8 cellular contexts compared by ENCODE assay signal in the genomic region with DNA sequence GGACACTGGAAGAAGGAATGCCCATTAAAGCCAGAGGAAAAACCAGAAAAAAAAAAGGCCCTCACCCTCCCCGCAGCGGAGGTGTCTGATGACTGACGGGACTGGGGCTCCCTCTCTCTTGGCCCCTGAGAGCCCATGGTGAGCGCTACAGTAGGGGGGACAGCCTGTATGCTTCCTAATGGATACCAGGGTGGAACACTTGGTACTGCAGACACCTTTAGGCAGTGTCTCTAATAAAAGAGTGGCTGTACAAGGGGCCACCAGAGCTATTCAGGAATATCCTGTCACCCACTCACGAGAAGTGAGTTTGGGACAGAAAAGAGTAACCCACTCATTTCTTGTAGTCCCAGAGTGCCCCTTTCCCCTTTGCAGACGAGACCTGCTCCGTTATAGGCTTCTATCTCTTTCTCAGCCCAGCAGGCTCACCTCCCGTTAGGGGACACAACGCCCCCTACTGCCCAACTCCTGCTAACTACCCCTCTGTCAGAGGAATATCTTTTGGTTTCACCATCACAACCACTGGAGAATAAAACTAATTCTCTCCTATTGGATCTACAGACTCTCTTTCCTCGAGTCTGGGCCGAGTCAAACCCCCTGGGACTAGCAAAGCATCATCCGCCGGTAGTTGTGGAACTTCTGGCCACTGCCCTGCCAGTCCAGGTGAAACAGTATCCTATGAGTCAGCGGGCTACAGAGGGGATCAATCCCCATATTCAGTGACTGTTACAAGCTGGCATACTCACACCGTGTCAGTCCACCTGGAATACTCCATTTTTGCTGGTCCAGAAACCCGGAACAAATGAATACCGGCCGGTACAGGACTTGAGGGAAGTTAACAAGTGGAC. TPM values are rescaled to one million over a fixed set of nuclear protein-coding genes. Genes with fewer than 3 reads are reported as not detected.
DNase-seq lines count a peak whose midpoint lies in the region; ATAC-seq lines count a peak whose summit lies in the region.

No MANE protein-coding gene starts in this region.

- no peaks in the 10 kb centered on the region for H3K4me1 Mint-ChIP-seq in activated naive CD4-positive, alpha-beta T cell treated with anti-CD3 and anti-CD28 coated beads, Interleukin-2, amount 10 ng/mL, durations not matched to agents 7 days and 5 days

- no peaks in the 10 kb centered on the region for H3K9me3 Mint-ChIP-seq in activated naive CD4-positive, alpha-beta T cell treated with anti-CD3 and anti-CD28 coated beads, Interleukin-2, amount 10 ng/mL, durations not matched to agents 7 days and 5 days

- no peaks in the 10 kb centered on the region for H3K27me3 ChIP-seq in right cardiac atrium (ENCODE audit: control insufficient read depth, insufficient read depth)

- no peaks in the 10 kb centered on the region for H3K4me1 ChIP-seq in right cardiac atrium (ENCODE audit: control insufficient read depth, insufficient read depth, low read length)

- H3K9me3 ChIP-seq in SK-N-MC (ENCODE audit: low read depth, low read length) (no peaks in the 10 kb centered on the region), right cardiac atrium (ENCODE audit: control insufficient read depth, low read length) (no peaks in the 10 kb centered on the region)

- CTCF ChIA-PET in activated naive CD4-positive, alpha-beta T cell treated with anti-CD3 and anti-CD28 coated beads, Interleukin-2, amount 10 ng/mL, durations not matched to agents 7 days and 5 days (lab: Charles Lee), result interaction anchor here (1.2 to 2.9 kb wide), 3 partner anchors 62 to 839 kb away, joined by 4 to 9 read pairs (median 5); a partner anchor contains a TSS

- no peak overlapping the region for H3K27ac Mint-ChIP-seq in activated naive CD4-positive, alpha-beta T cell treated with anti-CD3 and anti-CD28 coated beads, Interleukin-2, amount 10 ng/mL, durations not matched to agents 7 days and 5 days

- no peaks in the 10 kb centered on the region for H3K36me3 ChIP-seq in SK-N-MC (ENCODE audit: insufficient read depth, low read length)

- ATAC-seq in GM21423 (IDR thresholded peaks at IDR 0.05; ENCODE audit: unreplicated experiment) (peak; percentile 90), right cardiac atrium (peak; percentile 80 to 81)

- H3K4me3 Mint-ChIP-seq in activated naive CD4-positive, alpha-beta T cell treated with anti-CD3 and anti-CD28 coated beads, Interleukin-2, amount 10 ng/mL, durations not matched to agents 7 days and 5 days, result no peak overlapping the region

- H3K9ac ChIP-seq in SK-N-MC (ENCODE audit: insufficient read length), result no peak overlapping the region

- H3K27ac ChIP-seq in SK-N-MC, result no peak overlapping the region
- no peak overlapping the region for H3K27ac ChIP-seq in right cardiac atrium (ENCODE audit: low read length)

- H3K36me3 Mint-ChIP-seq in activated naive CD4-positive, alpha-beta T cell treated with anti-CD3 and anti-CD28 coated beads, Interleukin-2, amount 10 ng/mL, durations not matched to agents 7 days and 5 days, result no peaks in the 10 kb centered on the region

- H3K27me3 Mint-ChIP-seq in activated naive CD4-positive, alpha-beta T cell treated with anti-CD3 and anti-CD28 coated beads, Interleukin-2, amount 10 ng/mL, durations not matched to agents 7 days and 5 days, result no peaks in the 10 kb centered on the region

- 46% methylated on average over 18 of the region's 18 CpGs for WGBS in right cardiac atrium

- peak; percentile 57 for DNase-seq in Daoy (ENCODE audit: low read depth)
- DNase-seq in HT1080 (ENCODE audit: low read depth), result peak; percentile 46
- peak; percentile 10 for DNase-seq in SK-N-MC (ENCODE audit: low read depth, low spot score)
- DNase-seq in activated naive CD4-positive, alpha-beta T cell treated with anti-CD3 and anti-CD28 coated beads, Interleukin-2, amount 10 ng/mL, durations not matched to agents 7 days and 5 days, result peak; percentile 87
- peak; percentile 46 to 78 (median 70) for DNase-seq in right cardiac atrium
- DNase-seq in stimulated activated CD4-positive, alpha-beta T cell treated with anti-CD3 and anti-CD28 coated beads, Interleukin-12 subunit alpha, Interleukin-12 subunit beta, amount 100 ng/mL, for 4 hours, result peak; percentile 61
- DNase-seq in NCI-H1048 (lab: John Stamatoyannopoulos, UW), result no peak

- intact Hi-C loops in right cardiac atrium (cut with DNase I), result no loop called here

- H3K4me3 ChIP-seq in SK-N-MC (no peak overlapping the region), right cardiac atrium (ENCODE audit: low read length) (no peak overlapping the region)

RNA-seq across cellular contexts. Expression of a gene that starts 40.8 kb away (rescaled TPM):
- 21.6 and 23.7 TPM in 2 replicates for total RNA-seq in Daoy (2014; rRNA removed; shearing (Covaris generic))
- 23.8 and 24.7 TPM in 2 replicates for total RNA-seq in HT1080 (2014; rRNA removed; shearing (Covaris generic))
- polyA plus RNA-seq in HT1080 (2015; cell fraction: cytosol; rRNA removed), result 12.4 and 16.8 TPM in 2 replicates
- 61.2 and 62.2 TPM in 2 replicates for polyA plus RNA-seq in HT1080 (2015; cell fraction: nucleus; rRNA removed)
- total RNA-seq in right cardiac atrium, result 10 to 100 TPM; 10.9 to 11.7 (median 11.4) TPM
- polyA plus RNA-seq in right cardiac atrium, result 4.4 TPM

RNA-seq across cellular contexts. Expression of a gene that starts 50.3 kb away (rescaled TPM):
- total RNA-seq in Daoy (2014; rRNA removed; shearing (Covaris generic)), result 2,801 and 2,885 TPM in 2 replicates
- total RNA-seq in HT1080 (2014; rRNA removed; shearing (Covaris generic)), result 1,794 and 2,156 TPM in 2 replicates
- polyA plus RNA-seq in HT1080 (2015; cell fraction: cytosol; rRNA removed), result 2,002 and 2,534 TPM in 2 replicates
- polyA plus RNA-seq in HT1080 (2015; cell fraction: nucleus; rRNA removed), result 654 and 924 TPM in 2 replicates
- 100 to 1,000 TPM; 818 to 939 (median 885) TPM for total RNA-seq in right cardiac atrium
- 2,039 TPM for polyA plus RNA-seq in right cardiac atrium
